Comparison of ENCODE assay signal across 18 cellular contexts in genomic region chr7:148738737-148739535, GRCh38. TPM values are rescaled to one million over a fixed set of nuclear protein-coding genes. Genes with fewer than 3 reads are reported as not detected.
DNase-seq lines count a peak whose midpoint lies in the region; ATAC-seq and TF ChIP-seq lines count a peak whose summit lies in the region.
"Had no signal": no experiment of that assay in that cellular context is flagged by ENCODE, and none has a peak within 500 bp of the region (broad histone marks: within the 10 kb centered on the region; RNA-seq: fewer than 3 reads in every experiment).

No MANE protein-coding gene starts in this region.

- no peak overlapping the region for H4K5ac ChIP-seq in H9 (ENCODE audit: insufficient read length, low read depth, low read length)

- H3F3A ChIP-seq in SK-N-SH (replicated peaks; ENCODE audit: insufficient read depth) = peaks cover 18% of the 10 kb centered on the region

- no peak overlapping the region for H2BK15ac ChIP-seq in H9 (ENCODE audit: low read depth, low read length)

- H4K8ac ChIP-seq in H9 (replicated peaks; ENCODE audit: insufficient read length, low read depth, low read length) = no peak overlapping the region

- no peak overlapping the region for H3K9ac ChIP-seq in H9 (ENCODE audit: extremely low read depth, insufficient read length, low read length)
- no peak overlapping the region for H3K9ac ChIP-seq in SK-N-SH
- H3K9ac ChIP-seq: BLaER1 had no signal

- H3K14ac ChIP-seq in H9 (ENCODE audit: insufficient read depth, low read length) = no peak overlapping the region

- no peak overlapping the region for H2AK5ac ChIP-seq in H9 (ENCODE audit: insufficient read length, low read length)

- H3K4ac ChIP-seq in H9 (ENCODE audit: low read depth, low read length) = no peak overlapping the region

- DNase-seq in H9 (no peak), SK-N-SH (no peak), epithelial cell of esophagus (ENCODE audit: low read depth) (peak; percentile 22), progenitor cell of endocrine pancreas (ENCODE audit: low spot score, unreplicated experiment) (no peak)
- no peak for DNase-seq in stimulated activated CD4-positive, alpha-beta T cell treated with anti-CD3 and anti-CD28 coated beads, Interleukin-12 subunit alpha, Interleukin-12 subunit beta, amount 100 ng/mL, for 4 hours
- no peak for DNase-seq in activated CD8-positive, alpha-beta T cell treated with anti-CD3 and anti-CD28 coated beads for 36 hours
- DNase-seq: activated CD4-positive, alpha-beta T cell treated with anti-CD3 and anti-CD28 coated beads, Interleukin-2, amount 50 U/mL, for 1 hour; activated T-cell treated with anti-CD3 and anti-CD28 coated beads, Interleukin-2, amount 50 U/mL, for 4 hours; DND-41; hippocampal formation; left cardiac atrium; NCI-H187 treated with DMSO at 0.1 percent for 48 hours; NCI-H510A treated with DMSO at 0.1 percent for 48 hours had no signal

- H3K36me3 ChIP-seq in SK-N-SH (replicated peaks in 1 of 2; ENCODE audit: control insufficient read depth in 1 of 2, insufficient read depth in 2 of 2, low read length in 1 of 2) = peaks cover 39 to 63% of the 10 kb centered on the region in 2 experiments

- no peak overlapping the region for H2BK12ac ChIP-seq in H9 (ENCODE audit: insufficient read length, low read depth, low read length)

- peaks cover under 1 to 6% of the 10 kb centered on the region in 2 experiments; a peak in 3 of 5 replicates for H3K9me3 Mint-ChIP-seq in H9
- peaks cover 6% of the 10 kb centered on the region for H3K9me3 Mint-ChIP-seq in progenitor cell of endocrine pancreas (ENCODE audit: low read depth)
- H3K9me3 Mint-ChIP-seq in activated CD8-positive, alpha-beta T cell treated with anti-CD3 and anti-CD28 coated beads for 36 hours = no peaks in the 10 kb centered on the region
- H3K9me3 Mint-ChIP-seq: activated T-cell treated with anti-CD3 and anti-CD28 coated beads, Interleukin-2, amount 50 U/mL, for 4 hours; dendritic cell treated with granulocyte-macrophage colony-stimulating factor and Interleukin-4, amounts not matched to agents 40 ng/mL and 50 ng/mL, for 4 days had no signal

- intact Hi-C loops in activated CD8-positive, alpha-beta T cell treated with anti-CD3 and anti-CD28 coated beads for 36 hours (cut with micrococcal nuclease) = no loop called here

- H3K9me3 ChIP-seq in H9 (ENCODE audit: control insufficient read depth, low read depth, low read length) (no peaks in the 10 kb centered on the region), SK-N-SH (peaks cover 10% of the 10 kb centered on the region)
- H3K9me3 ChIP-seq: ascending aorta, esophagus muscularis mucosa had no signal

- WGBS in H9 (ENCODE audit: extremely low coverage, insufficient read length, low lambda C conversion rate) = no CpG with 5 or more reads among the region's 14 CpGs
- 86% methylated on average over 14 of the region's 14 CpGs for WGBS in SK-N-SH (ENCODE audit: low lambda C conversion rate)

- H3K4me3 Mint-ChIP-seq in H9 (no peak overlapping the region), progenitor cell of endocrine pancreas (ENCODE audit: low read depth) (no peak overlapping the region)
- no peak overlapping the region for H3K4me3 Mint-ChIP-seq in activated CD8-positive, alpha-beta T cell treated with anti-CD3 and anti-CD28 coated beads for 36 hours
- H3K4me3 Mint-ChIP-seq: activated T-cell treated with anti-CD3 and anti-CD28 coated beads, Interleukin-2, amount 50 U/mL, for 4 hours; dendritic cell treated with granulocyte-macrophage colony-stimulating factor and Interleukin-4, amounts not matched to agents 40 ng/mL and 50 ng/mL, for 4 days had no signal

- no peak for ATAC-seq in activated CD8-positive, alpha-beta T cell treated with anti-CD3 and anti-CD28 coated beads for 36 hours
- ATAC-seq in HG02763 (IDR thresholded peaks at IDR 0.05; ENCODE audit: unreplicated experiment) = no peak
- ATAC-seq: left cardiac atrium had no signal

- H3K23ac ChIP-seq in H9 (ENCODE audit: insufficient read length, low read depth, low read length) = no peak overlapping the region

- H3T11ph ChIP-seq in H9 (ENCODE audit: low read length) = no peak overlapping the region

- H2BK120ac ChIP-seq in H9 (ENCODE audit: low read depth, low read length, poor library complexity, severe bottlenecking) = no peak overlapping the region

- no peak overlapping the region for H2AFZ ChIP-seq in H9 (ENCODE audit: low read length)
- H2AFZ ChIP-seq in SK-N-SH (ENCODE audit: low read depth) = no peak overlapping the region

- CTCF ChIA-PET in SK-N-SH (lab: Yijun Ruan, JAX) = interaction anchor here (1.0 to 1.5 kb wide), 3 partner anchors 8 to 17 kb away, joined by 3 to 4 read pairs (median 3); no protein-coding TSS in a partner anchor
- CTCF ChIA-PET in activated CD8-positive, alpha-beta T cell treated with anti-CD3 and anti-CD28 coated beads for 36 hours (lab: Charles Lee) = no interaction called here

- no peak overlapping the region for H4K91ac ChIP-seq in H9 (ENCODE audit: insufficient read length, low read depth, low read length)

- no peaks in the 10 kb centered on the region for H3K27me3 ChIP-seq in H9 (ENCODE audit: insufficient read depth, low read length)
- no peaks in the 10 kb centered on the region for H3K27me3 ChIP-seq in SK-N-SH (ENCODE audit: insufficient read depth)
- H3K27me3 ChIP-seq: ascending aorta, BLaER1, esophagus muscularis mucosa had no signal

- H3K27ac ChIP-seq in H9 (ENCODE audit: insufficient read length, low read depth, low read length) (no peak overlapping the region), SK-N-SH (ENCODE audit: low read depth in 2 of 2, low read length in 1 of 2) (peak overlapping the region; percentile 2 to 40; a peak in 2 of 4 replicates)
- H3K27ac ChIP-seq: ascending aorta, BLaER1, esophagus muscularis mucosa had no signal

- no peak overlapping the region for H2BK5ac ChIP-seq in H9 (ENCODE audit: insufficient read length, low read length)

- no peaks in the 10 kb centered on the region; the same call in 1 of the 2 replicates for H3K79me2 ChIP-seq in H9 (ENCODE audit: insufficient read depth, low read length)
- H3K79me2 ChIP-seq in SK-N-SH (ENCODE audit: insufficient read depth) = peaks cover 94% of the 10 kb centered on the region

- no peaks in the 10 kb centered on the region for H3K23me2 ChIP-seq in H9 (ENCODE audit: insufficient read length, low read depth, low read length, poor library complexity, severe bottlenecking)

- H3K4me1 ChIP-seq in H9 (ENCODE audit: insufficient read depth, low read length) = no peaks in the 10 kb centered on the region
- H3K4me1 ChIP-seq in SK-N-SH (ENCODE audit: control insufficient read depth in 1 of 2, insufficient read depth in 2 of 2, low read depth in 1 of 2, low read length in 1 of 2) = peaks cover 7 to 13% of the 10 kb centered on the region in 2 experiments; a peak in 2 of 4 replicates
- H3K4me1 ChIP-seq: BLaER1 had no signal

- peak overlapping the region in 2 of 3 experiments; percentile 27 to 29; a peak in 3 of 7 replicates for H3K27ac Mint-ChIP-seq in H9
- peak overlapping the region; percentile 47 for H3K27ac Mint-ChIP-seq in progenitor cell of endocrine pancreas
- H3K27ac Mint-ChIP-seq in activated CD8-positive, alpha-beta T cell treated with anti-CD3 and anti-CD28 coated beads for 36 hours = no peak overlapping the region
- H3K27ac Mint-ChIP-seq: dendritic cell treated with granulocyte-macrophage colony-stimulating factor and Interleukin-4, amounts not matched to agents 40 ng/mL and 50 ng/mL, for 4 days had no signal

- TF ChIP-seq EP300 in SK-N-SH (IDR thresholded peaks at IDR 0.05; ENCODE audit: borderline replicate concordance in 1 of 2, low read depth in 1 of 2, low read length in 1 of 2) = 0 out of 4 replicates have a peak, but pooled peaks of 1 of the 2 experiments have one; percentile 9

- no peak overlapping the region for H3K18ac ChIP-seq in H9 (ENCODE audit: insufficient read length, low read depth, low read length)

- H4K20me1 ChIP-seq in H9 (ENCODE audit: control insufficient read depth, insufficient read depth, insufficient read length) (no peaks in the 10 kb centered on the region), SK-N-SH (ENCODE audit: insufficient read depth) (peaks cover 37% of the 10 kb centered on the region)

- no peak overlapping the region for H3K56ac ChIP-seq in H9 (ENCODE audit: insufficient read length, low read depth, low read length)

- H3K4me1 Mint-ChIP-seq in H9 = no peaks in the 10 kb centered on the region
- peaks cover 2% of the 10 kb centered on the region for H3K4me1 Mint-ChIP-seq in progenitor cell of endocrine pancreas (ENCODE audit: low read depth)
- peaks cover 9% of the 10 kb centered on the region for H3K4me1 Mint-ChIP-seq in activated CD8-positive, alpha-beta T cell treated with anti-CD3 and anti-CD28 coated beads for 36 hours (ENCODE audit: low read depth)

- POLR2A ChIA-PET in SK-N-SH (lab: Yijun Ruan, JAX) = no interaction called here
- POLR2A ChIA-PET in activated CD8-positive, alpha-beta T cell treated with anti-CD3 and anti-CD28 coated beads for 36 hours (lab: Charles Lee) = no interaction called here

- H2BK20ac ChIP-seq in H9 (ENCODE audit: low read depth, low read length, poor library complexity, severe bottlenecking) = no peak overlapping the region

- H3K4me3 ChIP-seq in SK-N-SH (ENCODE audit: low read depth in 2 of 2, low read length in 1 of 2) (no peak overlapping the region), epithelial cell of esophagus (ENCODE audit: low read length) (no peak overlapping the region)
- H3K4me3 ChIP-seq: ascending aorta, BLaER1, esophagus muscularis mucosa had no signal

- TF ChIP-seq CTCF in H9 (conservative IDR thresholded peaks at IDR 0.05) (no peak), SK-N-SH (IDR thresholded peaks at IDR 0.05) (no peak), epithelial cell of esophagus (IDR thresholded peaks at IDR 0.05; ENCODE audit: insufficient read depth, low read depth, low read length, missing control alignments) (no peak), progenitor cell of endocrine pancreas (IDR thresholded peaks at IDR 0.05; ENCODE audit: unreplicated experiment) (no peak)
- no peak for TF ChIP-seq CTCF in activated CD8-positive, alpha-beta T cell treated with anti-CD3 and anti-CD28 coated beads for 36 hours (IDR thresholded peaks at IDR 0.05)

- H3K79me1 ChIP-seq in H9 (ENCODE audit: insufficient read depth, low read depth, low read length, poor library complexity, severe bottlenecking) = no peaks in the 10 kb centered on the region

- no peak overlapping the region for H3K4me2 ChIP-seq in H9 (ENCODE audit: insufficient read depth, insufficient read length, low read length)
- peak overlapping the region; percentile 19; the same call in 1 of the 2 replicates for H3K4me2 ChIP-seq in SK-N-SH
- H3K4me2 ChIP-seq: BLaER1 had no signal

- no peak for TF ChIP-seq RAD21 in SK-N-SH (IDR thresholded peaks at IDR 0.05; ENCODE audit: low read length)

- no peaks in the 10 kb centered on the region for H3K9me2 ChIP-seq in SK-N-SH

- H3K36me3 Mint-ChIP-seq in H9 (ENCODE audit: insufficient read depth in 1 of 3, low read depth in 3 of 3) (peaks cover 59 to 83% (median 78%) of the 10 kb centered on the region in 3 experiments), progenitor cell of endocrine pancreas (ENCODE audit: insufficient read depth) (peaks cover 41% of the 10 kb centered on the region)
- peaks cover 64% of the 10 kb centered on the region for H3K36me3 Mint-ChIP-seq in activated CD8-positive, alpha-beta T cell treated with anti-CD3 and anti-CD28 coated beads for 36 hours (ENCODE audit: low read depth)

- H3K27me3 Mint-ChIP-seq in H9 (ENCODE audit: low read depth) = no peaks in the 10 kb centered on the region
- H3K27me3 Mint-ChIP-seq in progenitor cell of endocrine pancreas = no peaks in the 10 kb centered on the region
- no peaks in the 10 kb centered on the region for H3K27me3 Mint-ChIP-seq in activated CD8-positive, alpha-beta T cell treated with anti-CD3 and anti-CD28 coated beads for 36 hours
- H3K27me3 Mint-ChIP-seq: dendritic cell treated with granulocyte-macrophage colony-stimulating factor and Interleukin-4, amounts not matched to agents 40 ng/mL and 50 ng/mL, for 4 days had no signal

RNA-seq across cellular contexts. Expression of gene CUL1, which starts 40.2 kb away (rescaled TPM):
- total RNA-seq in H9 (2021) (70.7 and 72.3 TPM in 2 replicates), progenitor cell of endocrine pancreas (58.8 and 58.9 TPM in 2 replicates)
- polyA plus RNA-seq in SK-N-SH (2012; rRNA removed) = 45.2 and 50.0 TPM in 2 replicates
- 56.0 and 56.7 TPM in 2 replicates for polyA plus RNA-seq in SK-N-SH (2012; cell fraction: cytosol; rRNA removed)
- polyA plus RNA-seq in SK-N-SH (2012; cell fraction: nucleus; rRNA removed) = 30.2 and 49.4 TPM in 2 replicates
- 10 to 100 TPM; 60.6 to 61.2 TPM for total RNA-seq in activated CD8-positive, alpha-beta T cell treated with anti-CD3 and anti-CD28 coated beads for 36 hours
